In genomic region chr7:100111914-100112313, GRCh38 we compare ENCODE assay signal across 1 cellular context.
TF ChIP-seq lines count a peak whose summit lies in the region.

No MANE protein-coding gene starts in this region.

TF ChIP-seq in HepG2, 621 proteins besides CTCF, POLR2A, EP300 and RAD21:
- no peak for TF ChIP-seq ZNF275 (CRISPR knock-in tag; IDR thresholded peaks at IDR 0.05; ENCODE audit: borderline replicate concordance)
- TF ChIP-seq ZSCAN20 (CRISPR knock-in tag; IDR thresholded peaks at IDR 0.05; ENCODE audit: borderline replicate concordance): no peak
- no peak for TF ChIP-seq MNT (IDR thresholded peaks at IDR 0.05)
- TF ChIP-seq ZNF564 (CRISPR knock-in tag; IDR thresholded peaks at IDR 0.05): no peak
- TF ChIP-seq ONECUT2 (CRISPR knock-in tag; IDR thresholded peaks at IDR 0.05): no peak
- TF ChIP-seq ZBTB2 (CRISPR knock-in tag; IDR thresholded peaks at IDR 0.05; ENCODE audit: low read depth): no peak
- TF ChIP-seq ZNF790 (CRISPR knock-in tag; IDR thresholded peaks at IDR 0.05; ENCODE audit: borderline replicate concordance): no peak
- TF ChIP-seq KLF9 (CRISPR knock-in tag; IDR thresholded peaks at IDR 0.05; ENCODE audit: low read depth): no peak
- TF ChIP-seq FOXC1 (CRISPR knock-in tag; IDR thresholded peaks at IDR 0.05; ENCODE audit: borderline replicate concordance): no peak
- TF ChIP-seq RFX1 (IDR thresholded peaks at IDR 0.05): no peak
- no peak for TF ChIP-seq GRHL1 (CRISPR knock-in tag; conservative IDR thresholded peaks at IDR 0.05)
- no peak for TF ChIP-seq ZNF782 (CRISPR knock-in tag; IDR thresholded peaks at IDR 0.05; ENCODE audit: borderline replicate concordance)
- no peak for TF ChIP-seq ZZZ3 (CRISPR knock-in tag; IDR thresholded peaks at IDR 0.05; ENCODE audit: borderline replicate concordance)
- no peak for TF ChIP-seq CENPT (CRISPR knock-in tag; IDR thresholded peaks at IDR 0.05; ENCODE audit: low read depth)
- TF ChIP-seq SMC3 (IDR thresholded peaks at IDR 0.05; ENCODE audit: low read length): no peak
- no peak for TF ChIP-seq KLF6 (CRISPR knock-in tag; IDR thresholded peaks at IDR 0.05)
